ENCODE assay signal across 1 cellular context in genomic region chr5:142432961-142433360, GRCh38.
TF ChIP-seq lines count a peak whose summit lies in the region.

No MANE protein-coding gene starts in this region.

TF ChIP-seq in H1, 55 proteins besides CTCF, POLR2A, EP300 and RAD21:
- TF ChIP-seq ATF2 (IDR thresholded peaks at IDR 0.05; ENCODE audit: low read length), result no peak
- TF ChIP-seq TAF1 (IDR thresholded peaks at IDR 0.05; ENCODE audit: low read depth, low read length), result no peak
- TF ChIP-seq YY1 (IDR thresholded peaks at IDR 0.05; ENCODE audit: low read depth, low read length), result no peak
- no peak for TF ChIP-seq ATF3 (IDR thresholded peaks at IDR 0.05; ENCODE audit: insufficient read depth, low read depth, low read length)
- no peak for TF ChIP-seq SIRT6 (IDR thresholded peaks at IDR 0.05; ENCODE audit: low read length)
- TF ChIP-seq CBX5 (IDR thresholded peaks at IDR 0.05; ENCODE audit: low read depth, low read length), result no peak
- TF ChIP-seq RFX5 (IDR thresholded peaks at IDR 0.05; ENCODE audit: borderline replicate concordance, low read depth, low read length), result no peak
- no peak for TF ChIP-seq KDM1A (IDR thresholded peaks at IDR 0.05; ENCODE audit: borderline replicate concordance, low read length)
- TF ChIP-seq CREB1 (IDR thresholded peaks at IDR 0.05), result no peak
- no peak for TF ChIP-seq HDAC6 (IDR thresholded peaks at IDR 0.05; ENCODE audit: low read depth, low read length)
- no peak for TF ChIP-seq CEBPB (IDR thresholded peaks at IDR 0.05; ENCODE audit: low read depth, low read length)
